In the genomic region with DNA sequence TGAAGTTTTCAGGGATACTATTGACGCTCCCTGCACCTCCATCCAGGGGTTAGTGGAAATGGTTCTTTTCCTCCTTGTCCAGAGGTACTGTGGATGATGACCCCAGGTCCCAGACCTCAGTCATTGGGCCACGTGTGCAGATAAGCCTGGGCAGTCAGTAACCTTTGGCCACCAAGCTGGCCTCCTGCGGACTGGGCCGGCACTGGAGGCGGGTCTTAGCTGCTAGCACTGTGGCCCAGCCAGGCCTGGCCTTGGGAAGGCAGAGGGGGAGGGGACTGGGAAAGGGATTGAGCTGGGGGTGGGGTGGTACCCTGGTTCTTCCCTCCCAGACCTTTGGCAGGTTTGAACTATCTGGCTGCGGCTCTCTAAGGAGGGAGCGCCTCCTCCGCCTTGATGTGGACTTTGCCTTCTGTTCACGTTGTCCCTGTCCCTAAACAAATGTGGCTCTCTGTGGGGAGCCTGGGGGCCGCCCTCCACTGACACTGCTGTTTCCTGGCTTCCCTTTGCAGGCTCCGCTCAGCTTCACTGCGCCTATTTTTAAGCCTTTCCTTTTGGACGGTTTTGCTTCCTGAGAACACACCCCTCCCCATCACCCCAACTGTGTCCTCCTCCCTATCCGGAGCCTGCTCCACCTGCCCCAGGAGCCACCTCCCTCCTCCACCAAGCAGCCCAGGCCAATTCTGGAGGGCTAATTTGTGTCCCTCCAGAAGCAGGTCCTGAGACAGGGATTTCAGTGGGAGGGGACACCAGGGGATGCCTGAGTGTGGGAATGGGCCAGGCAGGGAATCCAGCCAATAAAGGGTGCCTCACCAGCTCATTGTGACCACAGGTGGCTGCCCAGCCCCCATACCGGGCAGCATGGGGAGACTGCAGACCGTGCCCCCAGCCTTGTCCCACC, we compare ENCODE assay signal across 1 cellular context.
TF ChIP-seq lines count a peak whose summit lies in the region.

No MANE protein-coding gene starts in this region.

TF ChIP-seq in HepG2, 621 proteins besides CTCF, POLR2A, EP300 and RAD21 (continued from another document and continues in another):
- TF ChIP-seq, protein P1, sequence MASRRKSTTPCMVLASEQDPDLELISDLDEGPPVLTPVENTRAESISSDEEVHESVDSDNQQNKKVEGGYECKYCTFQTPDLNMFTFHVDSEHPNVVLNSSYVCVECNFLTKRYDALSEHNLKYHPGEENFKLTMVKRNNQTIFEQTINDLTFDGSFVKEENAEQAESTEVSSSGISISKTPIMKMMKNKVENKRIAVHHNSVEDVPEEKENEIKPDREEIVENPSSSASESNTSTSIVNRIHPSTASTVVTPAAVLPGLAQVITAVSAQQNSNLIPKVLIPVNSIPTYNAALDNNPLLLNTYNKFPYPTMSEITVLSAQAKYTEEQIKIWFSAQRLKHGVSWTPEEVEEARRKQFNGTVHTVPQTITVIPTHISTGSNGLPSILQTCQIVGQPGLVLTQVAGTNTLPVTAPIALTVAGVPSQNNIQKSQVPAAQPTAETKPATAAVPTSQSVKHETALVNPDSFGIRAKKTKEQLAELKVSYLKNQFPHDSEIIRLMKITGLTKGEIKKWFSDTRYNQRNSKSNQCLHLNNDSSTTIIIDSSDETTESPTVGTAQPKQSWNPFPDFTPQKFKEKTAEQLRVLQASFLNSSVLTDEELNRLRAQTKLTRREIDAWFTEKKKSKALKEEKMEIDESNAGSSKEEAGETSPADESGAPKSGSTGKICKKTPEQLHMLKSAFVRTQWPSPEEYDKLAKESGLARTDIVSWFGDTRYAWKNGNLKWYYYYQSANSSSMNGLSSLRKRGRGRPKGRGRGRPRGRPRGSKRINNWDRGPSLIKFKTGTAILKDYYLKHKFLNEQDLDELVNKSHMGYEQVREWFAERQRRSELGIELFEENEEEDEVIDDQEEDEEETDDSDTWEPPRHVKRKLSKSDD (CRISPR knock-in tag; IDR thresholded peaks at IDR 0.05; ENCODE audit: low read depth), result 0 out of 2 replicates have a peak, but pooled peaks have one; percentile 39
- no peak for TF ChIP-seq ATF3 (CRISPR knock-in tag; IDR thresholded peaks at IDR 0.05)
- TF ChIP-seq ARID3A (IDR thresholded peaks at IDR 0.05; ENCODE audit: low read depth, low read length), result 0 out of 2 replicates have a peak, but pooled peaks have one; percentile 43
- TF ChIP-seq, protein P2, sequence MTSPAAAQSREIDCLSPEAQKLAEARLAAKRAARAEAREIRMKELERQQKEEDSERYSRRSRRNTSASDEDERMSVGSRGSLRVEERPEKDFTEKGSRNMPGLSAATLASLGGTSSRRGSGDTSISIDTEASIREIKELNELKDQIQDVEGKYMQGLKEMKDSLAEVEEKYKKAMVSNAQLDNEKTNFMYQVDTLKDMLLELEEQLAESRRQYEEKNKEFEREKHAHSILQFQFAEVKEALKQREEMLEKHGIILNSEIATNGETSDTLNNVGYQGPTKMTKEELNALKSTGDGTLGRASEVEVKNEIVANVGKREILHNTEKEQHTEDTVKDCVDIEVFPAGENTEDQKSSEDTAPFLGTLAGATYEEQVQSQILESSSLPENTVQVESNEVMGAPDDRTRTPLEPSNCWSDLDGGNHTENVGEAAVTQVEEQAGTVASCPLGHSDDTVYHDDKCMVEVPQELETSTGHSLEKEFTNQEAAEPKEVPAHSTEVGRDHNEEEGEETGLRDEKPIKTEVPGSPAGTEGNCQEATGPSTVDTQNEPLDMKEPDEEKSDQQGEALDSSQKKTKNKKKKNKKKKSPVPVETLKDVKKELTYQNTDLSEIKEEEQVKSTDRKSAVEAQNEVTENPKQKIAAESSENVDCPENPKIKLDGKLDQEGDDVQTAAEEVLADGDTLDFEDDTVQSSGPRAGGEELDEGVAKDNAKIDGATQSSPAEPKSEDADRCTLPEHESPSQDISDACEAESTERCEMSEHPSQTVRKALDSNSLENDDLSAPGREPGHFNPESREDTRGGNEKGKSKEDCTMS (CRISPR knock-in tag; conservative IDR thresholded peaks at IDR 0.05), result no peak
- TF ChIP-seq ZNF720 (CRISPR knock-in tag; IDR thresholded peaks at IDR 0.05), result 0 out of 2 replicates have a peak, but pooled peaks have one; percentile 29
- TF ChIP-seq FOXP1 (IDR thresholded peaks at IDR 0.05), result no peak
- TF ChIP-seq FOXP1 (CRISPR knock-in tag; IDR thresholded peaks at IDR 0.05), result peak; percentile 69
- TF ChIP-seq MEIS1 (CRISPR knock-in tag; IDR thresholded peaks at IDR 0.05; ENCODE audit: borderline replicate concordance), result peak; percentile 87; the same call in 1 of the 2 replicates
- TF ChIP-seq ZBTB21 (CRISPR knock-in tag; IDR thresholded peaks at IDR 0.05), result no peak
- peak; percentile 95 for TF ChIP-seq ZNF331 (CRISPR knock-in tag; IDR thresholded peaks at IDR 0.05)
- TF ChIP-seq RXRB (CRISPR knock-in tag; IDR thresholded peaks at IDR 0.05; ENCODE audit: borderline replicate concordance), result peak; percentile 97
- 0 out of 2 replicates have a peak, but pooled peaks have one; percentile 1 for TF ChIP-seq KIAA2018 (CRISPR knock-in tag; IDR thresholded peaks at IDR 0.05; ENCODE audit: borderline replicate concordance)
- peak; percentile 93 for TF ChIP-seq RBM22 (optimal IDR thresholded peaks at IDR 0.05; ENCODE audit: low read length)
- TF ChIP-seq ZNF781 (CRISPR knock-in tag; IDR thresholded peaks at IDR 0.05; ENCODE audit: borderline replicate concordance, not compliant biosample characterization), result peak; percentile 81
- TF ChIP-seq, protein P3, sequence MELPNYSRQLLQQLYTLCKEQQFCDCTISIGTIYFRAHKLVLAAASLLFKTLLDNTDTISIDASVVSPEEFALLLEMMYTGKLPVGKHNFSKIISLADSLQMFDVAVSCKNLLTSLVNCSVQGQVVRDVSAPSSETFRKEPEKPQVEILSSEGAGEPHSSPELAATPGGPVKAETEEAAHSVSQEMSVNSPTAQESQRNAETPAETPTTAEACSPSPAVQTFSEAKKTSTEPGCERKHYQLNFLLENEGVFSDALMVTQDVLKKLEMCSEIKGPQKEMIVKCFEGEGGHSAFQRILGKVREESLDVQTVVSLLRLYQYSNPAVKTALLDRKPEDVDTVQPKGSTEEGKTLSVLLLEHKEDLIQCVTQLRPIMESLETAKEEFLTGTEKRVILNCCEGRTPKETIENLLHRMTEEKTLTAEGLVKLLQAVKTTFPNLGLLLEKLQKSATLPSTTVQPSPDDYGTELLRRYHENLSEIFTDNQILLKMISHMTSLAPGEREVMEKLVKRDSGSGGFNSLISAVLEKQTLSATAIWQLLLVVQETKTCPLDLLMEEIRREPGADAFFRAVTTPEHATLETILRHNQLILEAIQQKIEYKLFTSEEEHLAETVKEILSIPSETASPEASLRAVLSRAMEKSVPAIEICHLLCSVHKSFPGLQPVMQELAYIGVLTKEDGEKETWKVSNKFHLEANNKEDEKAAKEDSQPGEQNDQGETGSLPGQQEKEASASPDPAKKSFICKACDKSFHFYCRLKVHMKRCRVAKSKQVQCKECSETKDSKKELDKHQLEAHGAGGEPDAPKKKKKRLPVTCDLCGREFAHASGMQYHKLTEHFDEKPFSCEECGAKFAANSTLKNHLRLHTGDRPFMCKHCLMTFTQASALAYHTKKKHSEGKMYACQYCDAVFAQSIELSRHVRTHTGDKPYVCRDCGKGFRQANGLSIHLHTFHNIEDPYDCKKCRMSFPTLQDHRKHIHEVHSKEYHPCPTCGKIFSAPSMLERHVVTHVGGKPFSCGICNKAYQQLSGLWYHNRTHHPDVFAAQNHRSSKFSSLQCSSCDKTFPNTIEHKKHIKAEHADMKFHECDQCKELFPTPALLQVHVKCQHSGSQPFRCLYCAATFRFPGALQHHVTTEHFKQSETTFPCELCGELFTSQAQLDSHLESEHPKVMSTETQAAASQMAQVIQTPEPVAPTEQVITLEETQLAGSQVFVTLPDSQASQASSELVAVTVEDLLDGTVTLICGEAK (IDR thresholded peaks at IDR 0.05), result no peak
- TF ChIP-seq, protein P3 (CRISPR knock-in tag; IDR thresholded peaks at IDR 0.05), result peak; percentile 58; the same call in 1 of the 2 replicates
- TF ChIP-seq ZNF292 (CRISPR knock-in tag; IDR thresholded peaks at IDR 0.05; ENCODE audit: borderline replicate concordance, low read depth), result peak; percentile 88; the same call in 1 of the 2 replicates
- TF ChIP-seq ETV6 (CRISPR knock-in tag; conservative IDR thresholded peaks at IDR 0.05), result no peak; the same call in 1 of the 2 replicates
- TF ChIP-seq SIN3A (IDR thresholded peaks at IDR 0.05; ENCODE audit: borderline replicate concordance, low read depth, low read length), result 0 out of 2 replicates have a peak, but pooled peaks have one; percentile 55
